In the genomic region with DNA sequence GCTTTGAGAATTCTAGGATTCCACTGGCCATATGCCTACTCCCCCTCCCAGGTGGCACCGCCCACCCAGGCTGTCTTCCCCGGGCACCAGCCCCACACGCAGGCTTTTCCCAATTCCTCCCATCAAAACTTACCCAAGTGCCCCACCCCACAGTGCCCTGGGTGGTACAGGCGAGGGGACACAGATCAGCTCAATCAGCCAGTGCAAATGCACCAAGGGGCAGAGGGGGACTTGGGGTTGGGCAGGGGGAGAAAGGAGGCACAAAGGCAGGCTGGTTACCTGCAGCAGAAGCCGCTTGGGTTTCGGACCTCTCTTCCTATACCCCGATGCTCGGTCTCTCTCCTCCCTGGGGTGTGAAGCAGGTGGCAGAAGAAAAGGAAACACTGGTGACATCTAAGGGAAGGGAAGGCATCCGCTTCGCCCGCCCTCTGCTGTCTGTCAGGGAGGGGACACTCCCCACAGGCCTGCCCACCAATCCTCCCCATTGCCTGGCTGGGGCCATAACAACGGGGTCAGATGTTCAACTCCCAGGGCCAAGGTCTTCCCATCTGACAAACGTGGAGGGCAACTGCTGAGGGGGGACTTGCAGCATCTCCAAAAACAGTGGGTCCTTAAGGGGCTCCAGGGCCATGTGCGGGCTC, we compare ENCODE assay signal across 20 cellular contexts. TPM values are rescaled to one million over a fixed set of nuclear protein-coding genes. Genes with fewer than 3 reads are reported as not detected.
DNase-seq lines count a peak whose midpoint lies in the region; ATAC-seq lines count a peak whose summit lies in the region.
"Had no signal": no experiment of that assay in that cellular context is flagged by ENCODE, and none has a peak within 500 bp of the region (broad histone marks: within the 10 kb centered on the region; RNA-seq: fewer than 3 reads in every experiment).

No MANE protein-coding gene starts in this region.

- H3K4me2 ChIP-seq in mesenchymal stem cell (ENCODE audit: low read length, poor library complexity, severe bottlenecking) = no peak overlapping the region

- ATAC-seq in sciatic nerve (no peak), HG02884 (IDR thresholded peaks at IDR 0.05; ENCODE audit: unreplicated experiment) (no peak), GM21447 (IDR thresholded peaks at IDR 0.05; ENCODE audit: unreplicated experiment) (no peak)
- ATAC-seq: K562, Panc1 had no signal

- DNase-seq in DMS 273 (lab: John Stamatoyannopoulos, UW; ENCODE audit: unreplicated experiment) = peak; percentile 18
- DNase-seq in DMS 273 treated with DMSO at 0.1 percent for 48 hours (lab: John Stamatoyannopoulos, UW) = no peak
- peak; percentile 67 for DNase-seq in H7
- peak; percentile 9 for DNase-seq in iPS-NIHi11 (ENCODE audit: low spot score)
- DNase-seq in sciatic nerve (ENCODE audit: low spot score) = peak; percentile 51
- no peak for DNase-seq in mesenchymal stem cell
- DNase-seq: Caco-2; CD4-positive, CD25-positive, alpha-beta regulatory T cell; NCI-H1105; NCI-H2081; NCI-H2171 treated with DMSO at 0.1 percent for 48 hours; NCI-H446; NCI-H69; SJCRH30 had no signal

- no peak overlapping the region for H3K23ac ChIP-seq in mesenchymal stem cell (ENCODE audit: low read length in 2 of 2)

- no peak overlapping the region for H2BK12ac ChIP-seq in mesenchymal stem cell (ENCODE audit: low read length in 2 of 2)

- no peak overlapping the region for H4K8ac ChIP-seq in mesenchymal stem cell (ENCODE audit: low read length)

- H3K18ac ChIP-seq in mesenchymal stem cell (ENCODE audit: low read depth in 1 of 2, low read length in 2 of 2) = no peak overlapping the region

- H3K9me3 ChIP-seq in mesenchymal stem cell (ENCODE audit: control insufficient read depth, low read length) = no peaks in the 10 kb centered on the region
- H3K9me3 ChIP-seq: Caco-2, HAP-1, SJCRH30 had no signal

- no peaks in the 10 kb centered on the region for H3K79me1 ChIP-seq in mesenchymal stem cell (replicated peaks; ENCODE audit: low read length, poor library complexity, severe bottlenecking)

- no peak overlapping the region for H3K27ac ChIP-seq in mesenchymal stem cell (ENCODE audit: low read length, poor library complexity, severe bottlenecking)
- H3K27ac ChIP-seq: 22Rv1, SJCRH30 had no signal

- no peak overlapping the region for H2BK120ac ChIP-seq in mesenchymal stem cell (ENCODE audit: low read depth, low read length)

- no peak overlapping the region for H2BK15ac ChIP-seq in mesenchymal stem cell (ENCODE audit: low read depth, poor library complexity, severe bottlenecking)

- H2BK5ac ChIP-seq in mesenchymal stem cell (ENCODE audit: low read depth, low read length, poor library complexity, severe bottlenecking) = no peak overlapping the region

- WGBS in mesenchymal stem cell = 84% methylated on average over 14 of the region's 14 CpGs

- no peak overlapping the region for H3K4ac ChIP-seq in mesenchymal stem cell (ENCODE audit: low read depth in 1 of 2, low read length in 2 of 2)

- H3K4me1 ChIP-seq in mesenchymal stem cell (ENCODE audit: control insufficient read depth, insufficient read depth, low read depth, low read length) = peaks cover 7% of the 10 kb centered on the region
- H3K4me1 ChIP-seq: Caco-2, HAP-1 had no signal

- H3K27me3 ChIP-seq in H7 (ENCODE audit: control insufficient read depth, insufficient read depth, low read length) (no peaks in the 10 kb centered on the region), mesenchymal stem cell (ENCODE audit: control insufficient read depth in 1 of 2, insufficient read depth in 1 of 2, low read length in 2 of 2) (no peaks in the 10 kb centered on the region)

- H2AK5ac ChIP-seq in mesenchymal stem cell (ENCODE audit: low read length, severe bottlenecking) = no peak overlapping the region

- H3K4me3 ChIP-seq in H7 (ENCODE audit: insufficient read depth, low read depth, low read length) = no peak overlapping the region
- no peak overlapping the region for H3K4me3 ChIP-seq in mesenchymal stem cell (ENCODE audit: insufficient read depth in 1 of 2, low read depth in 1 of 2, low read length in 2 of 2)
- H3K4me3 ChIP-seq: HAP-1, K562, SJCRH30 had no signal

- H3K9ac ChIP-seq in mesenchymal stem cell (ENCODE audit: low read length) = no peak overlapping the region

- no peak overlapping the region for H3K14ac ChIP-seq in mesenchymal stem cell (ENCODE audit: low read length in 2 of 2)

- H3K36me3 ChIP-seq in H7 (replicated peaks; ENCODE audit: control insufficient read depth, insufficient read depth, low read length) (no peaks in the 10 kb centered on the region), mesenchymal stem cell (ENCODE audit: control insufficient read depth in 1 of 2, insufficient read depth in 2 of 2, low read depth in 1 of 2, low read length in 2 of 2) (peaks cover 0 to 5% of the 10 kb centered on the region in 2 experiments)
- H3K36me3 ChIP-seq: HAP-1, SJCRH30 had no signal

- intact Hi-C loops in sciatic nerve (cut with DNase I) = no loop called here

- no peak overlapping the region for H2AFZ ChIP-seq in mesenchymal stem cell (ENCODE audit: low read depth, low read length)

- H4K91ac ChIP-seq in mesenchymal stem cell (ENCODE audit: low read length) = no peak overlapping the region

RNA-seq across cellular contexts. Expression of gene CBX7, which starts 14.0 kb away (rescaled TPM):
- total RNA-seq in H7 (2014; rRNA removed; shearing (Covaris generic)) = 4.5 and 5.4 TPM in 2 replicates
- 115 TPM for total RNA-seq in sciatic nerve
- 2.0 TPM for polyA plus RNA-seq in mesenchymal stem cell (2013, experiment 1 of 2)
- 1.6 TPM for polyA plus RNA-seq in mesenchymal stem cell (2013, experiment 2 of 2)

RNA-seq across cellular contexts. Expression of gene APOBEC3H, which starts 41.4 kb away (rescaled TPM):
- total RNA-seq in H7 (2014; rRNA removed; shearing (Covaris generic)) = 0.52 TPM in 1 of 2 replicates, not detected in the other
- 1.1 TPM for total RNA-seq in sciatic nerve
- 0.76 TPM for polyA plus RNA-seq in mesenchymal stem cell (2013, experiment 1 of 2)
- 0.51 TPM for polyA plus RNA-seq in mesenchymal stem cell (2013, experiment 2 of 2)
- total RNA-seq: Caco-2, K562, SJCRH30 had no signal

Comparison
In these comparisons a context has a peak if more than half of its experiments do, and no peak if none do; other contexts are left out.
1. DNase-seq: peak in DMS 273 (single experiment), H7 (single experiment), iPS-NIHi11 (single experiment) and sciatic nerve (single experiment); none in DMS 273 treated with DMSO at 0.1 percent for 48 hours (single experiment) and mesenchymal stem cell (single experiment).
2. RNA of gene CBX7, which starts 14.0 kb away (total RNA-seq): 115 TPM in sciatic nerve (single experiment); 4.5 to 5.4 TPM in H7; every median in the first group is over 10 times any median in the second.